In the genomic region with DNA sequence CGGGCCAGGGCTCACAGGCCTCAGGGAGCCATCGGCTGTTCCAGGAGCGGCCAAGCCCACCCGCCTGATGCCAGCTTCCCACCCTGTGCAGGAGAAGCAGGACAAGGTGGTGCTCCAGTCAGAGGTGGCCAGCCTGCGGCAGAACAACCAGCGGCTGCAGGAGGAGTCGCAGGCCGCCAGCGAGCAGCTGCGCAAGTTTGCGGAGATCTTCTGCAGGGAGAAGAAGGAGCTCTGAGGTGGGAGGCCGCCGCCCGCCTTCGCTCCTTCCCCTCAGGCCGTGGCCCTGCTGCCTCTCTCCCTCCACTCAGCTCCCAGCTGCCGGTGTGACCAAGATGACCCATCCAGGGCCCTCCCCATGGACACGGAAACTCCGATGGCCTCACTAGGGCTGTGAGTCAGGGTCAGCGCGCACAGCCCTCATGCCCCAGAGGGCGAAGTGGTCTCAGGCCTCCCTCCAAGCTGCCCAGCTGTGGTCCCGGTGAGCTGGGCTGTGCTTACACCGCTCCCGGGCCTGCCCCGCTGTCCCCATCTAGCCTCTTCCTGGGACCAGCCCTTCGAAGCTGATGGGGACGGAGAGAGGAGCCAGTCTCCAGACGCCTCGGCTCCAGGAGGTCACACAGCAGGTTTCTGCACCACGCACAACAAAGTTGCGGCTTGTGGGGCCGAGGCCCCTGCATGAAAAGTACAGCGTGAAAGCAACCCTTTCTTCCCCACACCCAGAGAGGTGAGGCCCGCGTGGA, we compare ENCODE assay signal across 23 cellular contexts. TPM values are rescaled to one million over a fixed set of nuclear protein-coding genes. Genes with fewer than 3 reads are reported as not detected.
DNase-seq lines count a peak whose midpoint lies in the region; ATAC-seq and TF ChIP-seq lines count a peak whose summit lies in the region.
"Had no signal": no experiment of that assay in that cellular context is flagged by ENCODE, and none has a peak within 500 bp of the region (broad histone marks: within the 10 kb centered on the region; RNA-seq: fewer than 3 reads in every experiment).

No MANE protein-coding gene starts in this region.

- H4K91ac ChIP-seq in H9 (ENCODE audit: insufficient read length, low read depth, low read length) (no peak overlapping the region), mesenchymal stem cell (ENCODE audit: low read length) (no peak overlapping the region), trophoblast cell (ENCODE audit: low read depth, low read length) (no peak overlapping the region)

- H3K18ac ChIP-seq in H9 (ENCODE audit: insufficient read length, low read depth, low read length) (no peak overlapping the region), mesenchymal stem cell (ENCODE audit: low read depth in 1 of 2, low read length in 2 of 2) (no peak overlapping the region), trophoblast cell (ENCODE audit: low read length) (no peak overlapping the region)

- WGBS in H9 (ENCODE audit: extremely low coverage, insufficient read length, low lambda C conversion rate) = no CpG with 5 or more reads among the region's 36 CpGs
- WGBS in mesenchymal stem cell = 86% methylated on average over 36 of the region's 36 CpGs
- WGBS in trophoblast cell (ENCODE audit: extremely low coverage, insufficient coverage, insufficient read length) = no CpG with 5 or more reads among the region's 36 CpGs

- H3K4me1 ChIP-seq in H9 (ENCODE audit: insufficient read depth, low read length) = no peaks in the 10 kb centered on the region
- peaks cover 12% of the 10 kb centered on the region for H3K4me1 ChIP-seq in Panc1 (ENCODE audit: control insufficient read depth, insufficient read depth, low read length)
- H3K4me1 ChIP-seq in mesenchymal stem cell (ENCODE audit: control insufficient read depth, insufficient read depth, low read depth, low read length) = peaks cover 25% of the 10 kb centered on the region
- H3K4me1 ChIP-seq in trophoblast cell (ENCODE audit: control insufficient read depth in 1 of 2, insufficient read depth in 2 of 2, low read length in 2 of 2) = peaks cover 7 to 11% of the 10 kb centered on the region in 2 experiments

- H3K9ac ChIP-seq in H9 (ENCODE audit: extremely low read depth, insufficient read length, low read length) = no peak overlapping the region
- no peak overlapping the region for H3K9ac ChIP-seq in mesenchymal stem cell (ENCODE audit: low read length)
- no peak overlapping the region for H3K9ac ChIP-seq in trophoblast cell (ENCODE audit: low read length)
- H3K9ac ChIP-seq: SK-N-SH had no signal

- no peak overlapping the region for H3K4me3 ChIP-seq in Panc1 (ENCODE audit: low read depth in 2 of 2, low read length in 2 of 2)
- no peak overlapping the region for H3K4me3 ChIP-seq in mesenchymal stem cell (ENCODE audit: insufficient read depth in 1 of 2, low read depth in 1 of 2, low read length in 2 of 2)
- H3K4me3 ChIP-seq in trophoblast cell (ENCODE audit: low read depth, low read length) = no peak overlapping the region
- H3K4me3 ChIP-seq: HAP-1 had no signal

- no peaks in the 10 kb centered on the region for H3K79me1 ChIP-seq in H9 (ENCODE audit: insufficient read depth, low read depth, low read length, poor library complexity, severe bottlenecking)
- peaks cover 7% of the 10 kb centered on the region for H3K79me1 ChIP-seq in mesenchymal stem cell (replicated peaks; ENCODE audit: low read length, poor library complexity, severe bottlenecking)
- H3K79me1 ChIP-seq in trophoblast cell (ENCODE audit: low read length) = no peaks in the 10 kb centered on the region

- H2BK20ac ChIP-seq in H9 (ENCODE audit: low read depth, low read length, poor library complexity, severe bottlenecking) = no peak overlapping the region

- H2BK12ac ChIP-seq in H9 (ENCODE audit: insufficient read length, low read depth, low read length) = no peak overlapping the region
- no peak overlapping the region for H2BK12ac ChIP-seq in mesenchymal stem cell (ENCODE audit: low read length in 2 of 2)
- no peak overlapping the region for H2BK12ac ChIP-seq in trophoblast cell (ENCODE audit: low read length)

- H3K56ac ChIP-seq in H9 (ENCODE audit: insufficient read length, low read depth, low read length) = no peak overlapping the region

- in situ Hi-C loops in Panc1 (cut with HindIII; ENCODE audit: low pct_unique_long_range_greater_than_20kb, low sequenced_read_pairs) = no loop called here

- H3K36me3 ChIP-seq in Panc1 (ENCODE audit: control insufficient read depth, insufficient read depth, low read length) (no peaks in the 10 kb centered on the region), mesenchymal stem cell (ENCODE audit: control insufficient read depth in 1 of 2, insufficient read depth in 2 of 2, low read depth in 1 of 2, low read length in 2 of 2) (peaks cover 46 to 64% of the 10 kb centered on the region in 2 experiments), trophoblast cell (ENCODE audit: control insufficient read depth in 1 of 2, insufficient read depth in 2 of 2, low read length in 2 of 2) (peaks cover 6 to 14% of the 10 kb centered on the region in 2 experiments)
- H3K36me3 ChIP-seq: HAP-1 had no signal

- H3K14ac ChIP-seq in H9 (ENCODE audit: insufficient read depth, low read length) (no peak overlapping the region; the same call in 1 of the 2 replicates), mesenchymal stem cell (ENCODE audit: low read length in 2 of 2) (no peak overlapping the region), trophoblast cell (ENCODE audit: low read length) (no peak overlapping the region)

- H4K5ac ChIP-seq in H9 (ENCODE audit: insufficient read length, low read depth, low read length) = no peak overlapping the region

- H2AK5ac ChIP-seq in H9 (ENCODE audit: insufficient read length, low read length) (no peak overlapping the region), mesenchymal stem cell (ENCODE audit: low read length, severe bottlenecking) (no peak overlapping the region), trophoblast cell (ENCODE audit: low read length) (no peak overlapping the region)

- H3K27ac Mint-ChIP-seq in H9 = peak overlapping the region in 2 of 3 experiments; percentile 76 to 86; a peak in 3 of 7 replicates

- ATAC-seq in Panc1 = 0 out of 2 replicates have a peak, but pooled peaks have one; percentile 14
- no peak for ATAC-seq in GM18520 (IDR thresholded peaks at IDR 0.05; ENCODE audit: unreplicated experiment)

- H3K27ac ChIP-seq in H9 (ENCODE audit: insufficient read length, low read depth, low read length) = no peak overlapping the region
- H3K27ac ChIP-seq in Panc1 (ENCODE audit: low read length) = no peak overlapping the region
- no peak overlapping the region for H3K27ac ChIP-seq in mesenchymal stem cell (ENCODE audit: low read length, poor library complexity, severe bottlenecking)
- H3K27ac ChIP-seq in trophoblast cell (ENCODE audit: low read depth, low read length) = no peak overlapping the region

- no TSS peak for BruUV-seq in Panc1 (replicated peaks; lab: Mats Ljungman, UMichigan)

- H4K12ac ChIP-seq in trophoblast cell (ENCODE audit: low read depth, low read length) = peak overlapping the region; percentile 8

- no peak overlapping the region for H4K8ac ChIP-seq in H9 (replicated peaks; ENCODE audit: insufficient read length, low read depth, low read length)
- H4K8ac ChIP-seq in mesenchymal stem cell (ENCODE audit: low read length) = peak overlapping the region; percentile 19
- no peak overlapping the region for H4K8ac ChIP-seq in trophoblast cell (ENCODE audit: low read depth, low read length)

- TF ChIP-seq CTCF in H9 (conservative IDR thresholded peaks at IDR 0.05) = no peak
- no peak for TF ChIP-seq CTCF in Panc1 (IDR thresholded peaks at IDR 0.05)

- no peak overlapping the region for H2BK5ac ChIP-seq in H9 (ENCODE audit: insufficient read length, low read length)
- H2BK5ac ChIP-seq in mesenchymal stem cell (ENCODE audit: low read depth, low read length, poor library complexity, severe bottlenecking) = no peak overlapping the region
- no peak overlapping the region for H2BK5ac ChIP-seq in trophoblast cell (ENCODE audit: low read depth, low read length, poor library complexity)

- no peak overlapping the region for H3T11ph ChIP-seq in H9 (ENCODE audit: low read length)

- H3K4me2 ChIP-seq in H9 (ENCODE audit: insufficient read depth, insufficient read length, low read length) = no peak overlapping the region
- no peak overlapping the region for H3K4me2 ChIP-seq in mesenchymal stem cell (ENCODE audit: low read length, poor library complexity, severe bottlenecking)
- no peak overlapping the region for H3K4me2 ChIP-seq in trophoblast cell (ENCODE audit: low read length)
- H3K4me2 ChIP-seq: SK-N-SH had no signal

- POLR2A ChIA-PET in Panc1 (lab: Charles Lee) = no interaction called here

- H3K9me3 ChIP-seq in H9 (ENCODE audit: control insufficient read depth, low read depth, low read length) (no peaks in the 10 kb centered on the region), Panc1 (ENCODE audit: control insufficient read depth, insufficient read depth, low read depth, low read length) (no peaks in the 10 kb centered on the region), mesenchymal stem cell (ENCODE audit: control insufficient read depth, low read length) (no peaks in the 10 kb centered on the region), trophoblast cell (ENCODE audit: insufficient read depth, low read depth, low read length) (no peaks in the 10 kb centered on the region)
- H3K9me3 ChIP-seq: HAP-1, SK-N-SH had no signal

- peaks cover 0 to 26% (median 24%) of the 10 kb centered on the region in 3 experiments; a peak in 5 of 7 replicates for H3K36me3 Mint-ChIP-seq in H9 (ENCODE audit: insufficient read depth in 1 of 3, low read depth in 3 of 3)

- intact Hi-C loops in Panc1 (cut with micrococcal nuclease; ENCODE audit: unreplicated experiment) = no loop called here

- no peak overlapping the region for H3K4ac ChIP-seq in H9 (ENCODE audit: low read depth, low read length)
- H3K4ac ChIP-seq in mesenchymal stem cell (ENCODE audit: low read depth in 1 of 2, low read length in 2 of 2) = no peak overlapping the region
- H3K4ac ChIP-seq in trophoblast cell (ENCODE audit: low read depth, low read length) = no peak overlapping the region

- no peak overlapping the region for H3K4me3 Mint-ChIP-seq in H9
- H3K4me3 Mint-ChIP-seq: CD8-positive, alpha-beta memory T cell had no signal

- H3K23me2 ChIP-seq in H9 (ENCODE audit: insufficient read length, low read depth, low read length, poor library complexity, severe bottlenecking) = peaks cover 20% of the 10 kb centered on the region

- H2BK120ac ChIP-seq in H9 (ENCODE audit: low read depth, low read length, poor library complexity, severe bottlenecking) = no peak overlapping the region
- no peak overlapping the region for H2BK120ac ChIP-seq in mesenchymal stem cell (ENCODE audit: low read depth, low read length)
- no peak overlapping the region for H2BK120ac ChIP-seq in trophoblast cell (ENCODE audit: insufficient read depth, low read length, poor library complexity)

- H4K20me1 ChIP-seq in H9 (ENCODE audit: control insufficient read depth, insufficient read depth, insufficient read length) = no peaks in the 10 kb centered on the region

- CTCF ChIA-PET in Panc1 (lab: Charles Lee) = no interaction called here

- DNase-seq in H9 (no peak), Panc1 (ENCODE audit: low read depth, low spot score) (no peak), mesenchymal stem cell (no peak), trophoblast cell (no peak), SKM-1 treated with dmso at 0.1 percent for 144 hours (lab: John Stamatoyannopoulos, UW; ENCODE audit: unreplicated experiment) (no peak), T-helper 1 cell (no peak)
- DNase-seq: C1 segment of cervical spinal cord; CD8-positive, alpha-beta memory T cell; DMS79; NCI-H1048; NCI-H1436 treated with DMSO at 0.1 percent for 48 hours; NCI-H2029; NCI-H2171; NCI-H748 treated with DMSO at 0.1 percent for 48 hours; NK-92 treated with Interleukin-12 subunit alpha and Interleukin-12 subunit beta, amount 100 ng/mL, for 24 hours; SHP77 treated with DMSO at 0.1 percent for 48 hours; SK-N-SH had no signal

- no peak overlapping the region for H3K23ac ChIP-seq in H9 (ENCODE audit: insufficient read length, low read depth, low read length)
- no peak overlapping the region for H3K23ac ChIP-seq in mesenchymal stem cell (ENCODE audit: low read length in 2 of 2)
- H3K23ac ChIP-seq in trophoblast cell (ENCODE audit: low read length) = no peak overlapping the region

- H2AFZ ChIP-seq in H9 (ENCODE audit: low read length) (no peak overlapping the region), mesenchymal stem cell (ENCODE audit: low read depth, low read length) (no peak overlapping the region), trophoblast cell (ENCODE audit: insufficient read depth, low read length, poor library complexity) (no peak overlapping the region)

- H3K9me3 Mint-ChIP-seq in H9 = no peaks in the 10 kb centered on the region

- H3K79me2 ChIP-seq in H9 (ENCODE audit: insufficient read depth, low read length) (no peaks in the 10 kb centered on the region), trophoblast cell (ENCODE audit: control insufficient read depth, insufficient read depth, low read length, poor library complexity) (no peaks in the 10 kb centered on the region)

- H3K27me3 ChIP-seq in H9 (ENCODE audit: insufficient read depth, low read length) = no peaks in the 10 kb centered on the region
- no peaks in the 10 kb centered on the region for H3K27me3 ChIP-seq in Panc1 (ENCODE audit: control insufficient read depth, insufficient read depth, low read length)
- H3K27me3 ChIP-seq in mesenchymal stem cell (ENCODE audit: control insufficient read depth in 1 of 2, insufficient read depth in 1 of 2, low read length in 2 of 2) = peaks cover 7 to 15% of the 10 kb centered on the region in 2 experiments
- H3K27me3 ChIP-seq in trophoblast cell (ENCODE audit: insufficient read depth, low read length) = peaks cover 22% of the 10 kb centered on the region

- H2BK15ac ChIP-seq in H9 (ENCODE audit: low read depth, low read length) = no peak overlapping the region
- H2BK15ac ChIP-seq in mesenchymal stem cell (ENCODE audit: low read depth, poor library complexity, severe bottlenecking) = no peak overlapping the region

- H3K4me1 Mint-ChIP-seq in H9 = peaks cover 21 to 39% of the 10 kb centered on the region in 2 experiments

- H3K27me3 Mint-ChIP-seq in H9 (ENCODE audit: low read depth) = peaks cover 24% of the 10 kb centered on the region

RNA-seq across cellular contexts. Expression of a gene that starts 17.8 kb away (rescaled TPM):
- total RNA-seq in H9 (2021) (12.0 and 13.1 TPM in 2 replicates), Panc1 (2021; ENCODE audit: unreplicated experiment) (7.5 TPM)
- 5.0 TPM for polyA plus RNA-seq in Panc1 (2012; ENCODE audit: insufficient read length)
- 1.4 TPM for polyA plus RNA-seq in mesenchymal stem cell (2013, experiment 1 of 2)
- 1.3 TPM for polyA plus RNA-seq in mesenchymal stem cell (2013, experiment 2 of 2)
- polyA plus RNA-seq in trophoblast cell (2013) = 1.3 and 1.4 TPM in 2 replicates
- polyA plus RNA-seq: CD8-positive, alpha-beta memory T cell had no signal

RNA-seq across cellular contexts. Expression of a gene that starts 50.0 kb away (rescaled TPM):
- 18.3 and 19.6 TPM in 2 replicates for total RNA-seq in H9 (2021)
- 356 TPM for total RNA-seq in Panc1 (2021; ENCODE audit: unreplicated experiment)
- polyA plus RNA-seq in Panc1 (2012; ENCODE audit: insufficient read length) = 915 TPM
- polyA plus RNA-seq in mesenchymal stem cell (2013, experiment 1 of 2) = 61.0 TPM
- 54.2 TPM for polyA plus RNA-seq in mesenchymal stem cell (2013, experiment 2 of 2)
- polyA plus RNA-seq in trophoblast cell (2013) = 13.5 and 14.3 TPM in 2 replicates
- total RNA-seq: A673, MCF 10A, NCI-H460, OCI-LY7 had no signal
- polyA plus RNA-seq: CD8-positive, alpha-beta memory T cell had no signal

RNA-seq across cellular contexts. Expression of a gene that starts 58.2 kb away (rescaled TPM):
- 283 and 287 TPM in 2 replicates for total RNA-seq in H9 (2021)
- 1,006 TPM for total RNA-seq in Panc1 (2021; ENCODE audit: unreplicated experiment)
- 1,788 TPM for polyA plus RNA-seq in Panc1 (2012; ENCODE audit: insufficient read length)
- 6.9 TPM for polyA plus RNA-seq in mesenchymal stem cell (2013, experiment 1 of 2)
- polyA plus RNA-seq in mesenchymal stem cell (2013, experiment 2 of 2) = 7.6 TPM
- 307 and 320 TPM in 2 replicates for polyA plus RNA-seq in trophoblast cell (2013)
- total RNA-seq: A673 had no signal

Comparison
In these comparisons a context has a peak if more than half of its experiments do, and no peak if none do; other contexts are left out.
1. RNA of a gene that starts 50.0 kb away (total RNA-seq): 356 TPM in Panc1 (single experiment); 18.3 to 19.6 TPM in H9; every median in the first group is over 10 times any median in the second.